ENCODE assay signal across 1 cellular context in the genomic region with DNA sequence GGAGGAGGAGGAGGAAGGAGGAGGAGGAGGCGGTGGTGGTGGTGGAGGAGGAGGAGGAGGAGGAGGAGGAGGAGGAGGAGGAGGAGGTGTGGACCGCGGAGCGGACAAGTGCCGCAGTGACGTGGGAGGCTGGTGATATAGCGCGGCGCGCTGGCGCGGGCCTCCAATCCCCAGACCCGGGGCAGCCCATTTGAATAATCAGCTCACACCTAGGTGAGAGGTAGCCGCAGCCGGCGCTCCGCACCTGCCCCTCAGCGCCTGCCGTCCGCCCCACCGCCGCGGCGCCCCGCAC.
TF ChIP-seq lines count a peak whose summit lies in the region.

No MANE protein-coding gene starts in this region.

TF ChIP-seq in HepG2, 621 proteins besides CTCF, POLR2A, EP300 and RAD21 (continued from another document and continues in another):
- TF ChIP-seq, protein P1, sequence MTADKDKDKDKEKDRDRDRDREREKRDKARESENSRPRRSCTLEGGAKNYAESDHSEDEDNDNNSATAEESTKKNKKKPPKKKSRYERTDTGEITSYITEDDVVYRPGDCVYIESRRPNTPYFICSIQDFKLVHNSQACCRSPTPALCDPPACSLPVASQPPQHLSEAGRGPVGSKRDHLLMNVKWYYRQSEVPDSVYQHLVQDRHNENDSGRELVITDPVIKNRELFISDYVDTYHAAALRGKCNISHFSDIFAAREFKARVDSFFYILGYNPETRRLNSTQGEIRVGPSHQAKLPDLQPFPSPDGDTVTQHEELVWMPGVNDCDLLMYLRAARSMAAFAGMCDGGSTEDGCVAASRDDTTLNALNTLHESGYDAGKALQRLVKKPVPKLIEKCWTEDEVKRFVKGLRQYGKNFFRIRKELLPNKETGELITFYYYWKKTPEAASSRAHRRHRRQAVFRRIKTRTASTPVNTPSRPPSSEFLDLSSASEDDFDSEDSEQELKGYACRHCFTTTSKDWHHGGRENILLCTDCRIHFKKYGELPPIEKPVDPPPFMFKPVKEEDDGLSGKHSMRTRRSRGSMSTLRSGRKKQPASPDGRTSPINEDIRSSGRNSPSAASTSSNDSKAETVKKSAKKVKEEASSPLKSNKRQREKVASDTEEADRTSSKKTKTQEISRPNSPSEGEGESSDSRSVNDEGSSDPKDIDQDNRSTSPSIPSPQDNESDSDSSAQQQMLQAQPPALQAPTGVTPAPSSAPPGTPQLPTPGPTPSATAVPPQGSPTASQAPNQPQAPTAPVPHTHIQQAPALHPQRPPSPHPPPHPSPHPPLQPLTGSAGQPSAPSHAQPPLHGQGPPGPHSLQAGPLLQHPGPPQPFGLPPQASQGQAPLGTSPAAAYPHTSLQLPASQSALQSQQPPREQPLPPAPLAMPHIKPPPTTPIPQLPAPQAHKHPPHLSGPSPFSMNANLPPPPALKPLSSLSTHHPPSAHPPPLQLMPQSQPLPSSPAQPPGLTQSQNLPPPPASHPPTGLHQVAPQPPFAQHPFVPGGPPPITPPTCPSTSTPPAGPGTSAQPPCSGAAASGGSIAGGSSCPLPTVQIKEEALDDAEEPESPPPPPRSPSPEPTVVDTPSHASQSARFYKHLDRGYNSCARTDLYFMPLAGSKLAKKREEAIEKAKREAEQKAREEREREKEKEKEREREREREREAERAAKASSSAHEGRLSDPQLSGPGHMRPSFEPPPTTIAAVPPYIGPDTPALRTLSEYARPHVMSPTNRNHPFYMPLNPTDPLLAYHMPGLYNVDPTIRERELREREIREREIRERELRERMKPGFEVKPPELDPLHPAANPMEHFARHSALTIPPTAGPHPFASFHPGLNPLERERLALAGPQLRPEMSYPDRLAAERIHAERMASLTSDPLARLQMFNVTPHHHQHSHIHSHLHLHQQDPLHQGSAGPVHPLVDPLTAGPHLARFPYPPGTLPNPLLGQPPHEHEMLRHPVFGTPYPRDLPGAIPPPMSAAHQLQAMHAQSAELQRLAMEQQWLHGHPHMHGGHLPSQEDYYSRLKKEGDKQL (CRISPR knock-in tag; IDR thresholded peaks at IDR 0.05; ENCODE audit: low read depth), result no peak
- TF ChIP-seq HNRNPUL1 (IDR thresholded peaks at IDR 0.05; ENCODE audit: low read depth, low read length) (no peak), ZKSCAN5 (CRISPR knock-in tag; IDR thresholded peaks at IDR 0.05) (no peak), ZNF687 (CRISPR knock-in tag; IDR thresholded peaks at IDR 0.05) (peak; percentile 69; the same call in 1 of the 2 replicates), KAT7 (CRISPR knock-in tag; IDR thresholded peaks at IDR 0.05; ENCODE audit: borderline replicate concordance) (no peak), BORCS8-MEF2B (CRISPR knock-in tag; IDR thresholded peaks at IDR 0.05) (no peak), SNAI1 (CRISPR knock-in tag; IDR thresholded peaks at IDR 0.05; ENCODE audit: borderline replicate concordance) (no peak), ZFX (CRISPR knock-in tag; IDR thresholded peaks at IDR 0.05; ENCODE audit: low read depth) (no peak), TEAD2 (CRISPR knock-in tag; IDR thresholded peaks at IDR 0.05) (no peak), MXD1 (CRISPR knock-in tag; IDR thresholded peaks at IDR 0.05) (no peak), BRCA1 (CRISPR knock-in tag; IDR thresholded peaks at IDR 0.05) (no peak), POLR2G (IDR thresholded peaks at IDR 0.05; ENCODE audit: low read depth, low read length) (no peak), MYPOP (CRISPR knock-in tag; IDR thresholded peaks at IDR 0.05) (no peak), KMT2A (CRISPR knock-in tag; IDR thresholded peaks at IDR 0.05) (no peak), ZNF75D (CRISPR knock-in tag; IDR thresholded peaks at IDR 0.05; ENCODE audit: borderline replicate concordance) (no peak), CHCHD3 (CRISPR knock-in tag; IDR thresholded peaks at IDR 0.05) (no peak), ZNF784 (CRISPR knock-in tag; IDR thresholded peaks at IDR 0.05; ENCODE audit: borderline replicate concordance) (peak; percentile 13; the same call in 1 of the 2 replicates), ZNF788 (CRISPR knock-in tag; IDR thresholded peaks at IDR 0.05; ENCODE audit: borderline replicate concordance) (no peak), DPF2 (CRISPR knock-in tag; IDR thresholded peaks at IDR 0.05; ENCODE audit: borderline replicate concordance, low read depth) (no peak), ZNF672 (CRISPR knock-in tag; IDR thresholded peaks at IDR 0.05) (no peak), YEATS2 (CRISPR knock-in tag; IDR thresholded peaks at IDR 0.05; ENCODE audit: borderline replicate concordance) (no peak), ARNTL (CRISPR knock-in tag; IDR thresholded peaks at IDR 0.05) (no peak), ZFP82 (CRISPR knock-in tag; IDR thresholded peaks at IDR 0.05; ENCODE audit: borderline replicate concordance) (no peak), HNRNPK (IDR thresholded peaks at IDR 0.05; ENCODE audit: low read depth, low read length, poor library complexity, severe bottlenecking) (peak; percentile 98), SMAD1 (CRISPR knock-in tag; IDR thresholded peaks at IDR 0.05; ENCODE audit: borderline replicate concordance, low read depth) (no peak), HOMEZ (CRISPR knock-in tag; IDR thresholded peaks at IDR 0.05; ENCODE audit: low read depth) (no peak), ZNF768 (CRISPR knock-in tag; IDR thresholded peaks at IDR 0.05) (peak; percentile 44; the same call in 1 of the 2 replicates), NFRKB (IDR thresholded peaks at IDR 0.05) (no peak), MAF1 (CRISPR knock-in tag; IDR thresholded peaks at IDR 0.05; ENCODE audit: borderline replicate concordance) (no peak), RFXANK (CRISPR knock-in tag; IDR thresholded peaks at IDR 0.05) (no peak), POGK (CRISPR knock-in tag; conservative IDR thresholded peaks at IDR 0.05) (no peak), ZNF775 (CRISPR knock-in tag; IDR thresholded peaks at IDR 0.05; ENCODE audit: borderline replicate concordance) (no peak), KDM5A (IDR thresholded peaks at IDR 0.05; ENCODE audit: borderline replicate concordance, low read length) (0 out of 2 replicates have a peak, but pooled peaks have one; percentile 29)
- TF ChIP-seq, protein P2, sequence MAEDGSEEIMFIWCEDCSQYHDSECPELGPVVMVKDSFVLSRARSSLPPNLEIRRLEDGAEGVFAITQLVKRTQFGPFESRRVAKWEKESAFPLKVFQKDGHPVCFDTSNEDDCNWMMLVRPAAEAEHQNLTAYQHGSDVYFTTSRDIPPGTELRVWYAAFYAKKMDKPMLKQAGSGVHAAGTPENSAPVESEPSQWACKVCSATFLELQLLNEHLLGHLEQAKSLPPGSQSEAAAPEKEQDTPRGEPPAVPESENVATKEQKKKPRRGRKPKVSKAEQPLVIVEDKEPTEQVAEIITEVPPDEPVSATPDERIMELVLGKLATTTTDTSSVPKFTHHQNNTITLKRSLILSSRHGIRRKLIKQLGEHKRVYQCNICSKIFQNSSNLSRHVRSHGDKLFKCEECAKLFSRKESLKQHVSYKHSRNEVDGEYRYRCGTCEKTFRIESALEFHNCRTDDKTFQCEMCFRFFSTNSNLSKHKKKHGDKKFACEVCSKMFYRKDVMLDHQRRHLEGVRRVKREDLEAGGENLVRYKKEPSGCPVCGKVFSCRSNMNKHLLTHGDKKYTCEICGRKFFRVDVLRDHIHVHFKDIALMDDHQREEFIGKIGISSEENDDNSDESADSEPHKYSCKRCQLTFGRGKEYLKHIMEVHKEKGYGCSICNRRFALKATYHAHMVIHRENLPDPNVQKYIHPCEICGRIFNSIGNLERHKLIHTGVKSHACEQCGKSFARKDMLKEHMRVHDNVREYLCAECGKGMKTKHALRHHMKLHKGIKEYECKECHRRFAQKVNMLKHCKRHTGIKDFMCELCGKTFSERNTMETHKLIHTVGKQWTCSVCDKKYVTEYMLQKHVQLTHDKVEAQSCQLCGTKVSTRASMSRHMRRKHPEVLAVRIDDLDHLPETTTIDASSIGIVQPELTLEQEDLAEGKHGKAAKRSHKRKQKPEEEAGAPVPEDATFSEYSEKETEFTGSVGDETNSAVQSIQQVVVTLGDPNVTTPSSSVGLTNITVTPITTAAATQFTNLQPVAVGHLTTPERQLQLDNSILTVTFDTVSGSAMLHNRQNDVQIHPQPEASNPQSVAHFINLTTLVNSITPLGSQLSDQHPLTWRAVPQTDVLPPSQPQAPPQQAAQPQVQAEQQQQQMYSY (CRISPR knock-in tag; IDR thresholded peaks at IDR 0.05), result no peak
- TF ChIP-seq, protein P3, sequence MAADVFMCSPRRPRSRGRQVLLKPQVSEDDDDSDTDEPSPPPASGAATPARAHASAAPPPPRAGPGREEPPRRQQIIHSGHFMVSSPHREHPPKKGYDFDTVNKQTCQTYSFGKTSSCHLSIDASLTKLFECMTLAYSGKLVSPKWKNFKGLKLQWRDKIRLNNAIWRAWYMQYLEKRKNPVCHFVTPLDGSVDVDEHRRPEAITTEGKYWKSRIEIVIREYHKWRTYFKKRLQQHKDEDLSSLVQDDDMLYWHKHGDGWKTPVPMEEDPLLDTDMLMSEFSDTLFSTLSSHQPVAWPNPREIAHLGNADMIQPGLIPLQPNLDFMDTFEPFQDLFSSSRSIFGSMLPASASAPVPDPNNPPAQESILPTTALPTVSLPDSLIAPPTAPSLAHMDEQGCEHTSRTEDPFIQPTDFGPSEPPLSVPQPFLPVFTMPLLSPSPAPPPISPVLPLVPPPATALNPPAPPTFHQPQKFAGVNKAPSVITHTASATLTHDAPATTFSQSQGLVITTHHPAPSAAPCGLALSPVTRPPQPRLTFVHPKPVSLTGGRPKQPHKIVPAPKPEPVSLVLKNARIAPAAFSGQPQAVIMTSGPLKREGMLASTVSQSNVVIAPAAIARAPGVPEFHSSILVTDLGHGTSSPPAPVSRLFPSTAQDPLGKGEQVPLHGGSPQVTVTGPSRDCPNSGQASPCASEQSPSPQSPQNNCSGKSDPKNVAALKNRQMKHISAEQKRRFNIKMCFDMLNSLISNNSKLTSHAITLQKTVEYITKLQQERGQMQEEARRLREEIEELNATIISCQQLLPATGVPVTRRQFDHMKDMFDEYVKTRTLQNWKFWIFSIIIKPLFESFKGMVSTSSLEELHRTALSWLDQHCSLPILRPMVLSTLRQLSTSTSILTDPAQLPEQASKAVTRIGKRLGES (CRISPR knock-in tag; IDR thresholded peaks at IDR 0.05; ENCODE audit: borderline replicate concordance), result no peak
